9 cellular contexts compared by ENCODE assay signal in the genomic region with DNA sequence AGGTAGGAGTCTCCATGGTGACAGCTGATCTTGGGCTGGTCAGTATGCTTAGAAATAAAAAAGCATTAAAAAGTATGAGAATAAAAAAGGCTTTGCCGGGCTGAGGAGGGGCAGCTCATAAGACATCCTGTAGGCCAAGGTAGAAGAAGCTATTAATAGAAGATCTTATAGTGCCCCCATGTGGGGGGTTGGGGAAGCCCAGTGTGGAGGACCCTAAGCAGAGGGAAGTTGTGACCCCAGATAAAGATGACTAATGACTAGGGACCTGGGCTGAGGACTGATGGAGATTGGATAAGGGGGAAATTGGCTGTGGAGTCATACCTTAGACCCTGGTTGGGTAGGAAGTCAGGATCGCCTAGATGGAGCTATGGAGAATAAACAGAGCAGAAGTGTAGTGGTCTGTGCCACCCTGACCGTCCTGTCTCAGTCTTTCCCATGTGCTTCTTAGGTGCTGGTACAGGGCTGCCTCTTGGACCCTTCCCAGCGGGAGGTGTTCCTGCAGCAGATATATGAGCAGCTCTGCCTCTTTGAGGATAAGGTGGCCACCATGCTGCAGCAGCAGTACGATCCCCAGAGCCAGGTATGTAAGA. TPM values are rescaled to one million over a fixed set of nuclear protein-coding genes. Genes with fewer than 3 reads are reported as not detected.
A peak's percentile ranks its signal among the peaks of the same experiment; 100 is the strongest.
DNase-seq lines count a peak whose midpoint lies in the region; ATAC-seq and TF ChIP-seq lines count a peak whose summit lies in the region.
"Had no signal": no experiment of that assay in that cellular context is flagged by ENCODE, and none has a peak within 500 bp of the region (broad histone marks: within the 10 kb centered on the region; RNA-seq: fewer than 3 reads in every experiment).

No MANE protein-coding gene starts in this region.

- H3K36me3 Mint-ChIP-seq in chondrocyte (ENCODE audit: low read depth), result peaks cover 16% of the 10 kb centered on the region

- H3K27ac ChIP-seq in lower lobe of right lung, result no peak overlapping the region
- H3K27ac ChIP-seq: BLaER1 had no signal

- intact Hi-C loops in lower lobe of right lung (cut with DNase I), result loop anchor here (10.0 kb wide), 1 partner anchor 190 kb away; no protein-coding TSS in a partner anchor

- no peaks in the 10 kb centered on the region for H3K27me3 Mint-ChIP-seq in chondrocyte (ENCODE audit: low read depth)

- TF ChIP-seq CTCF in chondrocyte (IDR thresholded peaks at IDR 0.05) (peak; percentile 81), lower lobe of right lung (IDR thresholded peaks at IDR 0.05) (peak; percentile 74)

- DNase-seq in NCI-H1436 (lab: John Stamatoyannopoulos, UW) (peak; percentile 27), NCI-H1436 treated with DMSO at 0.1 percent for 48 hours (lab: John Stamatoyannopoulos, UW) (no peak), NCI-H345 (lab: John Stamatoyannopoulos, UW) (peak; percentile 54), chondrocyte (ENCODE audit: low spot score) (no peak), lower lobe of right lung (no peak)
- DNase-seq in stimulated activated CD8-positive, alpha-beta memory T cell treated with anti-CD3 and anti-CD28 coated beads, Interleukin-15, amount 100 ng/mL, for 24 hours (ENCODE audit: low read depth), result peak; percentile 18

- no peak overlapping the region for H3K4me3 Mint-ChIP-seq in chondrocyte (ENCODE audit: unreplicated experiment)

- no peaks in the 10 kb centered on the region for H3K27me3 ChIP-seq in lower lobe of right lung (ENCODE audit: low read depth)
- H3K27me3 ChIP-seq: BLaER1 had no signal

- H3K9me3 ChIP-seq in lower lobe of right lung, result no peaks in the 10 kb centered on the region
- H3K9me3 ChIP-seq: BLaER1 had no signal

- peaks cover 4% of the 10 kb centered on the region for H3K4me1 ChIP-seq in lower lobe of right lung
- H3K4me1 ChIP-seq: BLaER1 had no signal

- peak; percentile 87 to 92 for ATAC-seq in activated CD4-positive, CD25-positive, alpha-beta regulatory T cell treated with anti-CD3 and anti-CD28 coated beads, Interleukin-2, amount 50 U/mL, for 24 hours
- ATAC-seq in lower lobe of right lung (peak; percentile 86 to 92), GM21515 (IDR thresholded peaks at IDR 0.05; ENCODE audit: unreplicated experiment) (no peak)

- H3K9me3 Mint-ChIP-seq in chondrocyte (ENCODE audit: low read depth), result no peaks in the 10 kb centered on the region

- peaks cover 65% of the 10 kb centered on the region for H3K36me3 ChIP-seq in lower lobe of right lung

- H3K4me3 ChIP-seq in lower lobe of right lung, result no peak overlapping the region
- H3K4me3 ChIP-seq: BLaER1 had no signal

- no peaks in the 10 kb centered on the region for H3K4me1 Mint-ChIP-seq in chondrocyte (ENCODE audit: low read depth)

- no peak overlapping the region for H3K27ac Mint-ChIP-seq in chondrocyte (ENCODE audit: unreplicated experiment)

RNA-seq across cellular contexts. Expression of a gene that starts 25.0 kb away (rescaled TPM):
- total RNA-seq in chondrocyte, result 29.3 to 64.0 TPM (median 33.6 TPM) in 3 replicates
- 71.5 TPM for total RNA-seq in lower lobe of right lung

RNA-seq across cellular contexts. Expression of a gene that starts 25.1 kb away (rescaled TPM):
- total RNA-seq in chondrocyte, result 48.3 to 48.6 TPM (median 48.4 TPM) in 3 replicates
- 35.4 TPM for total RNA-seq in lower lobe of right lung

RNA-seq across cellular contexts. Expression of a gene that starts 39.0 kb away (rescaled TPM):
- total RNA-seq in chondrocyte, result 27.7 to 29.9 TPM (median 28.6 TPM) in 3 replicates
- total RNA-seq in lower lobe of right lung, result 67.7 TPM

RNA-seq across cellular contexts. Expression of a gene that starts 46.9 kb away (rescaled TPM):
- 78.9 to 103 TPM (median 101 TPM) in 3 replicates for total RNA-seq in chondrocyte
- 99.8 TPM for total RNA-seq in lower lobe of right lung

RNA-seq across cellular contexts. Expression of a gene that starts 55.9 kb away (rescaled TPM):
- 14.4 to 16.9 TPM (median 14.5 TPM) in 3 replicates for total RNA-seq in chondrocyte
- total RNA-seq in lower lobe of right lung, result 2.4 TPM

Comparison
In these comparisons a context has a peak if more than half of its experiments do, and no peak if none do; other contexts are left out.
1. DNase-seq: peak in NCI-H1436 (single experiment), NCI-H345 (single experiment) and stimulated activated CD8-positive, alpha-beta memory T cell treated with anti-CD3 and anti-CD28 coated beads, Interleukin-15, amount 100 ng/mL, for 24 hours (single experiment); none in NCI-H1436 treated with DMSO at 0.1 percent for 48 hours (single experiment), chondrocyte (single experiment) and lower lobe of right lung (single experiment).